13 cellular contexts compared by ENCODE assay signal in the genomic region with DNA sequence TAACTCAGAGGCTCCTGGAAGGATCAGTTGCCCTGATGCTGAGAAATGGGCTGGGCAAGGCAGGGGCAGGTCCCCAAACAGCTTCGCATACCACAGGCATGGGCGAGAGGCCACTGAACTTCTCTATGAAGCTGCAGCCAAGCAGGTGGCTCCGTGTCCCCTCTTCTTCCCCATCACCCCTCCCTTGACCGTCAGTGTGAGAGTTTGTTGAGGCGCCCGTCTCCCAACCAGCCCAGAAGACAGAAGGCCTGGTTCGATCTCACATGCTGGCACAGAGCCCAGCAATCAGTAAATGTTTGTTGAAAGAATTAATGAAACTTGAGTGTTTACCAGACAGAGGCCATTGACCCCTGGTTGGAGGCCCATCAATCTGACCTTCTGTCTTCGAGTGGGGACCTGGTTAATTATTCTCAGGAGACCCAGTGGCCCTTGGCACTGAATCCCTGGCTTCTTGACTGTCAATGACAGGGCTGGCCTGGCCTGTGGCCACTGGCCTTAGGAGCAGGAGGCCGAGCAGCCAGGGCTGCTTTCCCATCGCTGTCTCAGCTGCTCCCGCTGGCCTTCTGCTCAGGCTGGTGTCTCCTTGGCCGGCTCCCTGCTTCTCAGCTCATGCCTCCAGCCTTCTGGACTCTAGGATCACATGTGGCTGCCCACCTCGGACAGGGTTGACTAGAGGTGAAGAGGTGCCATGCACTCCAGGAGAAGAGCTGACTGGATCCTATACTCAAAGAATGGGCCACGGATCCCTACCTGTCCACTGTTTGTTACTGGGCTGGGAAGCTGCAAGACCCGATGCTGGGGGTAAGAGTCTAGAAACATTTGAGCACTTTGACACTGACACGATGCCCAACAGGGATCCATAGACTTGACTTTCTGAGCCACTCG.
DNase-seq lines count a peak whose midpoint lies in the region; ATAC-seq and TF ChIP-seq lines count a peak whose summit lies in the region.
"Had no signal": no experiment of that assay in that cellular context is flagged by ENCODE, and none has a peak within 500 bp of the region (broad histone marks: within the 10 kb centered on the region; RNA-seq: fewer than 3 reads in every experiment).

No MANE protein-coding gene starts in this region.

- peak overlapping the region; percentile 100 for H3K27ac ChIP-seq in RWPE2 (ENCODE audit: poor library complexity, severe bottlenecking)
- H3K27ac ChIP-seq in transverse colon: no peak overlapping the region

- intact Hi-C loops in transverse colon (cut with DNase I; ENCODE audit: low total_unique reads): no loop called here
- intact Hi-C loops in activated T-helper 2 cell treated with anti-CD3 and anti-CD28 coated beads, Interferon-gamma antibody, Interleukin-2, Interleukin-4, amounts not matched to agents 10 μg/mL and 5 μg/mL and 100 μg/mL, durations not matched to agents 14 hours and 24 hours and 36 hours (cut with micrococcal nuclease): no loop called here

- H3K36me3 ChIP-seq in RWPE2 (ENCODE audit: low read depth) (no peaks in the 10 kb centered on the region), transverse colon (no peaks in the 10 kb centered on the region)

- peaks cover 4% of the 10 kb centered on the region for H3K4me1 Mint-ChIP-seq in activated T-helper 2 cell treated with anti-CD3 and anti-CD28 coated beads, Interferon-gamma antibody, Interleukin-2, Interleukin-4, amounts not matched to agents 10 μg/mL and 5 μg/mL and 100 μg/mL, durations not matched to agents 14 hours and 24 hours and 36 hours (ENCODE audit: low read depth)
- H3K4me1 Mint-ChIP-seq: activated T-helper 17 cell treated with anti-CD3 and anti-CD28 coated beads, Interleukin-2, amount 50 U/mL, for 72 hours; CD4-positive, alpha-beta memory T cell had no signal

- WGBS in transverse colon (ENCODE audit: low coverage in 1 of 2), 2 donors: 73% methylated on average over 17 of the region's 17 CpGs; no CpG with 5 or more reads in 1 of the 2 donors

- no peak for TF ChIP-seq EP300 in transverse colon (IDR thresholded peaks at IDR 0.05; ENCODE audit: low read depth)

- H3K36me3 Mint-ChIP-seq in activated T-helper 2 cell treated with anti-CD3 and anti-CD28 coated beads, Interferon-gamma antibody, Interleukin-2, Interleukin-4, amounts not matched to agents 10 μg/mL and 5 μg/mL and 100 μg/mL, durations not matched to agents 14 hours and 24 hours and 36 hours (ENCODE audit: low read depth): no peaks in the 10 kb centered on the region
- H3K36me3 Mint-ChIP-seq: CD4-positive, alpha-beta memory T cell; natural killer cell treated with Interleukin-12 subunit alpha and Interleukin-12 subunit beta and Interleukin-15 and Interleukin-18, amount 100 ng/mL, for 72 hours had no signal

- no peak for ATAC-seq in RWPE2 (ENCODE audit: low read depth)
- ATAC-seq: activated T-helper 17 cell treated with anti-CD3 and anti-CD28 coated beads, Interleukin-2, amount 50 U/mL, for 72 hours; natural killer cell treated with Interleukin-12 subunit alpha and Interleukin-12 subunit beta and Interleukin-15 and Interleukin-18, amount 100 ng/mL, for 72 hours had no signal

- TF ChIP-seq CTCF in RWPE2 (IDR thresholded peaks at IDR 0.05; ENCODE audit: poor library complexity, severe bottlenecking) (no peak), transverse colon (IDR thresholded peaks at IDR 0.05) (no peak)

- H3K9me3 ChIP-seq in RWPE2 (ENCODE audit: severe bottlenecking) (no peaks in the 10 kb centered on the region), transverse colon (no peaks in the 10 kb centered on the region)

- in situ Hi-C loops in transverse colon (cut with MboI; ENCODE audit: low pct_ligation_motif_present in 1 of 4, low pct_unique_long_range_greater_than_20kb in 1 of 4, low sequenced_read_pairs in 3 of 4): no loop called here

- peaks cover 31% of the 10 kb centered on the region for H3K4me1 ChIP-seq in RWPE2 (ENCODE audit: insufficient read depth, poor library complexity, severe bottlenecking)
- H3K4me1 ChIP-seq in transverse colon: peaks cover 0 to 16% (median 0%) of the 10 kb centered on the region in 4 donors

- H3K9me3 Mint-ChIP-seq in activated T-helper 2 cell treated with anti-CD3 and anti-CD28 coated beads, Interferon-gamma antibody, Interleukin-2, Interleukin-4, amounts not matched to agents 10 μg/mL and 5 μg/mL and 100 μg/mL, durations not matched to agents 14 hours and 24 hours and 36 hours: no peaks in the 10 kb centered on the region
- H3K9me3 Mint-ChIP-seq: activated T-helper 17 cell treated with anti-CD3 and anti-CD28 coated beads, Interleukin-2, amount 50 U/mL, for 72 hours; natural killer cell treated with Interleukin-12 subunit alpha and Interleukin-12 subunit beta and Interleukin-15 and Interleukin-18, amount 100 ng/mL, for 72 hours had no signal

- H3K27me3 ChIP-seq in RWPE2 (ENCODE audit: insufficient read depth, poor library complexity, severe bottlenecking) (no peaks in the 10 kb centered on the region), transverse colon (no peaks in the 10 kb centered on the region)

- no peak for TF ChIP-seq POLR2A in transverse colon (IDR thresholded peaks at IDR 0.05)

- H3K27me3 Mint-ChIP-seq in activated T-helper 2 cell treated with anti-CD3 and anti-CD28 coated beads, Interferon-gamma antibody, Interleukin-2, Interleukin-4, amounts not matched to agents 10 μg/mL and 5 μg/mL and 100 μg/mL, durations not matched to agents 14 hours and 24 hours and 36 hours (ENCODE audit: low read depth): no peaks in the 10 kb centered on the region

- H3K4me3 ChIP-seq in RWPE2 (ENCODE audit: severe bottlenecking): no peak overlapping the region
- no peak overlapping the region for H3K4me3 ChIP-seq in transverse colon
- H3K4me3 ChIP-seq: smooth muscle cell had no signal

- H3K4me3 Mint-ChIP-seq in activated T-helper 2 cell treated with anti-CD3 and anti-CD28 coated beads, Interferon-gamma antibody, Interleukin-2, Interleukin-4, amounts not matched to agents 10 μg/mL and 5 μg/mL and 100 μg/mL, durations not matched to agents 14 hours and 24 hours and 36 hours (ENCODE audit: low read depth): no peak overlapping the region
- H3K4me3 Mint-ChIP-seq: activated T-helper 17 cell treated with anti-CD3 and anti-CD28 coated beads, Interleukin-2, amount 50 U/mL, for 72 hours; CD4-positive, alpha-beta memory T cell; natural killer cell treated with Interleukin-12 subunit alpha and Interleukin-12 subunit beta and Interleukin-15 and Interleukin-18, amount 100 ng/mL, for 72 hours had no signal

- H3K27ac Mint-ChIP-seq in activated T-helper 2 cell treated with anti-CD3 and anti-CD28 coated beads, Interferon-gamma antibody, Interleukin-2, Interleukin-4, amounts not matched to agents 10 μg/mL and 5 μg/mL and 100 μg/mL, durations not matched to agents 14 hours and 24 hours and 36 hours: no peak overlapping the region
- H3K27ac Mint-ChIP-seq: activated T-helper 17 cell treated with anti-CD3 and anti-CD28 coated beads, Interleukin-2, amount 50 U/mL, for 72 hours; CD4-positive, alpha-beta memory T cell; natural killer cell treated with Interleukin-12 subunit alpha and Interleukin-12 subunit beta and Interleukin-15 and Interleukin-18, amount 100 ng/mL, for 72 hours had no signal

- DNase-seq in HuH-7.5 (ENCODE audit: low spot score) (peak; percentile 84), RWPE2 (ENCODE audit: low spot score) (no peak), kidney tubule cell (ENCODE audit: low spot score) (peak; percentile 66), transverse colon (peak; percentile 19), NCI-H2029 treated with DMSO at 0.1 percent for 48 hours (lab: John Stamatoyannopoulos, UW) (no peak)
- no peak for DNase-seq in effector CD8-positive, alpha-beta T cell (lab: John Stamatoyannopoulos, UW)
- DNase-seq in activated T-helper 2 cell treated with anti-CD3 and anti-CD28 coated beads, Interferon-gamma antibody, Interleukin-2, Interleukin-4, amounts not matched to agents 10 μg/mL and 5 μg/mL and 100 μg/mL, durations not matched to agents 14 hours and 24 hours and 36 hours (ENCODE audit: low spot score): no peak
- DNase-seq: activated CD4-positive, alpha-beta T cell treated with anti-CD3 and anti-CD28 coated beads, Interleukin-2, amount 50 U/mL, for 1 hour; CD4-positive, alpha-beta memory T cell; NCI-H2171 had no signal

Comparison
In these comparisons a context has a peak if more than half of its experiments do, and no peak if none do; other contexts are left out.
1. DNase-seq: peak in HuH-7.5 (single experiment), kidney tubule cell (single experiment) and transverse colon (single experiment); none in RWPE2 (single experiment), effector CD8-positive, alpha-beta T cell (single experiment), activated T-helper 2 cell treated with anti-CD3 and anti-CD28 coated beads, Interferon-gamma antibody, Interleukin-2, Interleukin-4, amounts not matched to agents 10 μg/mL and 5 μg/mL and 100 μg/mL, durations not matched to agents 14 hours and 24 hours and 36 hours (single experiment) and NCI-H2029 treated with DMSO at 0.1 percent for 48 hours (single experiment).